In the genomic region with DNA sequence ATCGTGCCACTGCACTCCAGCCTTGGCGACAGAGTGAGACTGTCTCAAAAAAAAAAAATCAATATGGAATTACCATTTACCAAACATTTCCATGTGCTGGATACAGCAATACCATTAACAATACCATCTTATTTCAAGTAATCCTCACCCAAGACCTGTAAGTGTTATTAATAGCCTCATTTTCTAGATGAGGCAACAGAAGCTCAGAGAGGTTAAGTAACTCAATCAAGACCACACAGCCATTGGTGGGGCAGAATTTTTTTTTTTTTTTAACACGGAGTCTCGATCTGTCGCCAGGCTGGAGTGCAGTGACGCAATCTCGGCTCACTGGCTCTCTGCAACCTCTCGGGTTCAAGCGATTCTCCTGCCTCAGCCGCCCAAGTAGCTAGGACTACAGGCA, we compare ENCODE assay signal across 20 cellular contexts. TPM values are rescaled to one million over a fixed set of nuclear protein-coding genes. Genes with fewer than 3 reads are reported as not detected.
DNase-seq lines count a peak whose midpoint lies in the region; ATAC-seq and TF ChIP-seq lines count a peak whose summit lies in the region.
"Had no signal": no experiment of that assay in that cellular context is flagged by ENCODE, and none has a peak within 500 bp of the region (broad histone marks: within the 10 kb centered on the region; RNA-seq: fewer than 3 reads in every experiment).

No MANE protein-coding gene starts in this region.

- no peak overlapping the region for H2AFZ ChIP-seq in osteoblast (ENCODE audit: low read length)
- H2AFZ ChIP-seq: GM23248 had no signal

- peaks cover 5% of the 10 kb centered on the region for H4K20me1 ChIP-seq in osteoblast (ENCODE audit: insufficient read depth, low read length)

- TF ChIP-seq CTCF in HEK293 (tag by site-specific recombination; IDR thresholded peaks at IDR 0.05) (no peak), osteoblast (IDR thresholded peaks at IDR 0.05; ENCODE audit: extremely low read depth, low read depth, low read length) (no peak)

- intact Hi-C loops in Right ventricle myocardium superior (cut with DNase I): loop anchor here (5.0 to 10.0 kb wide), 2 partner anchors 102 to 235 kb away; no protein-coding TSS in a partner anchor
- intact Hi-C loops in right cardiac atrium (cut with DNase I): loop anchor here in 2 of 4 donors (5.0 kb wide), 1 partner anchor 240 kb away; no protein-coding TSS in a partner anchor

- no peaks in the 10 kb centered on the region for H3K36me3 ChIP-seq in HEK293 (ENCODE audit: control insufficient read depth in 2 of 2, insufficient read depth in 1 of 2, low read length in 2 of 2)
- no peaks in the 10 kb centered on the region for H3K36me3 ChIP-seq in osteoblast (ENCODE audit: insufficient read depth, low read length)

- ATAC-seq in Right ventricle myocardium superior (ENCODE audit: poor library complexity) (no peak), right cardiac atrium (no peak)
- ATAC-seq: CD8-positive, alpha-beta T cell; HCT116 had no signal

- H3K27me3 ChIP-seq in right cardiac atrium (ENCODE audit: control insufficient read depth, insufficient read depth) (no peaks in the 10 kb centered on the region), osteoblast (ENCODE audit: insufficient read depth, low read length) (peaks cover 38% of the 10 kb centered on the region)

- H3K4me1 ChIP-seq in right cardiac atrium (ENCODE audit: control insufficient read depth, insufficient read depth, low read length) (peaks cover 3% of the 10 kb centered on the region), HEK293 (ENCODE audit: control insufficient read depth, insufficient read depth, low read length) (no peaks in the 10 kb centered on the region), osteoblast (ENCODE audit: insufficient read depth, low read length) (peaks cover 6% of the 10 kb centered on the region)

- DNase-seq in Right ventricle myocardium superior: peak; percentile 26
- no peak for DNase-seq in right cardiac atrium
- DNase-seq in MV-4-11 (lab: John Stamatoyannopoulos, UW): peak; percentile 33
- DNase-seq in osteoblast (ENCODE audit: insufficient read length, low spot score, missing footprints): peak; percentile 30
- DNase-seq in activated CD4-positive, alpha-beta T cell treated with anti-CD3 and anti-CD28 coated beads for 1 hour: no peak
- no peak for DNase-seq in SHP77 treated with DMSO at 0.1 percent for 48 hours (lab: John Stamatoyannopoulos, UW)
- DNase-seq: 8988T; C1 segment of cervical spinal cord; Caco-2; CD8-positive, alpha-beta T cell; DMS153; DND-41; GM23248; H9; HFFc6 had no signal

- no peak overlapping the region for H3K4me2 ChIP-seq in osteoblast (ENCODE audit: insufficient read depth, low read length)

- H3K27ac ChIP-seq in right cardiac atrium (ENCODE audit: low read length) (no peak overlapping the region), HEK293 (ENCODE audit: extremely low read depth, low read depth, low read length) (no peak overlapping the region), osteoblast (ENCODE audit: low read depth, low read length) (no peak overlapping the region)
- H3K27ac ChIP-seq: GM23248 had no signal

- POLR2A ChIA-PET in HEK293 (lab: Yijun Ruan, JAX): interaction anchor here (0.7 kb wide), 1 partner anchor 47 kb away, joined by 4 read pairs; no protein-coding TSS in a partner anchor

- H3K4me3 ChIP-seq in right cardiac atrium (ENCODE audit: low read length): no peak overlapping the region
- H3K4me3 ChIP-seq in HEK293 (ENCODE audit: low read depth, low read length): no peak overlapping the region
- no peak overlapping the region for H3K4me3 ChIP-seq in osteoblast (ENCODE audit: insufficient read depth, low read length)
- H3K4me3 ChIP-seq: GM23248 had no signal

- H3K9me3 ChIP-seq in right cardiac atrium (ENCODE audit: control insufficient read depth, low read length) (no peaks in the 10 kb centered on the region), HEK293 (ENCODE audit: control insufficient read depth, insufficient read depth, low read depth, low read length) (no peaks in the 10 kb centered on the region), osteoblast (ENCODE audit: low read depth, low read length) (no peaks in the 10 kb centered on the region)
- H3K9me3 ChIP-seq: Caco-2 had no signal

- WGBS in right cardiac atrium: 80% methylated on average over 10 of the region's 10 CpGs

- H3K79me2 ChIP-seq in osteoblast (ENCODE audit: insufficient read depth, low read length): no peaks in the 10 kb centered on the region

- CTCF ChIA-PET in HEK293 (lab: Yijun Ruan, JAX): interaction anchor here (0.6 to 6.8 kb wide), 12 partner anchors 9 to 624 kb away, joined by 3 to 49 read pairs (median 4); no protein-coding TSS in a partner anchor

TF ChIP-seq in HEK293, 187 proteins besides CTCF, POLR2A, EP300 and RAD21:
- TF ChIP-seq, protein P1, sequence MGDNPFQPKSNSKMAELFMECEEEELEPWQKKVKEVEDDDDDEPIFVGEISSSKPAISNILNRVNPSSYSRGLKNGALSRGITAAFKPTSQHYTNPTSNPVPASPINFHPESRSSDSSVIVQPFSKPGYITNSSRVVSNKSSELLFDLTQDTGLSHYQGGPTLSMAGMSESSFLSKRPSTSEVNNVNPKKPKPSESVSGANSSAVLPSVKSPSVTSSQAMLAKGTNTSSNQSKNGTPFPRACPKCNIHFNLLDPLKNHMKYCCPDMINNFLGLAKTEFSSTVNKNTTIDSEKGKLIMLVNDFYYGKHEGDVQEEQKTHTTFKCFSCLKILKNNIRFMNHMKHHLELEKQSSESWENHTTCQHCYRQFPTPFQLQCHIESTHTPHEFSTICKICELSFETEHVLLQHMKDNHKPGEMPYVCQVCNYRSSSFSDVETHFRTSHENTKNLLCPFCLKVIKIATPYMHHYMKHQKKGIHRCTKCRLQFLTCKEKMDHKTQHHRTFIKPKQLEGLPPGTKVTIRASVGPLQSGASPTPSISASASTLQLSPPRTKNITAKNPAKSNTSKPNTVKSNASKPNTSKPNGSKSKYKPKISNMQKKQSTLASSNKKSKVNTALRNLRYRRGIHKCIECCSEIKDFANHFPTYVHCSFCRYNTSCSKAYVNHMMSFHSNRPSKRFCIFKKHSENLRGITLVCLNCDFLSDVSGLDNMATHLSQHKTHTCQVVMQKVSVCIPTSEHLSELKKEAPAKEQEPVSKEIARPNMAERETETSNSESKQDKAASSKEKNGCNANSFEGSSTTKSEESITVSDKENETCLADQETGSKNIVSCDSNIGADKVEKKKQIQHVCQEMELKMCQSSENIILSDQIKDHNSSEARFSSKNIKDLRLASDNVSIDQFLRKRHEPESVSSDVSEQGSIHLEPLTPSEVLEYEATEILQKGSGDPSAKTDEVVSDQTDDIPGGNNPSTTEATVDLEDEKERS (tag by site-specific recombination; IDR thresholded peaks at IDR 0.05): no peak
- TF ChIP-seq ZNF768 (tag by site-specific recombination; IDR thresholded peaks at IDR 0.05) (peak; percentile 93), ZNF157 (tag by site-specific recombination; IDR thresholded peaks at IDR 0.05) (no peak), ZNF354C (tag by site-specific recombination; IDR thresholded peaks at IDR 0.05; ENCODE audit: borderline replicate concordance, low read depth) (no peak), SP3 (tag by site-specific recombination; IDR thresholded peaks at IDR 0.05) (no peak)

RNA-seq across cellular contexts. Expression of a gene that starts 3.6 kb away (rescaled TPM):
- total RNA-seq in Right ventricle myocardium superior: 0.59 TPM
- total RNA-seq in right cardiac atrium: 1 to 10 TPM in 1 of 4 donors, under 1 TPM in 3; 0.20 to 2.2 (median 0.35) TPM
- polyA plus RNA-seq in right cardiac atrium: 1.2 TPM
- 5.1 and 5.3 TPM in 2 replicates for total RNA-seq in osteoblast
- total RNA-seq: Caco-2; CD8-positive, alpha-beta T cell had no signal

RNA-seq across cellular contexts. Expression of a gene that starts 46.1 kb away (rescaled TPM):
- not detected for total RNA-seq in Right ventricle myocardium superior
- total RNA-seq in right cardiac atrium: not detected
- polyA plus RNA-seq in right cardiac atrium: 0.05 TPM
- total RNA-seq in osteoblast: not detected in 2 replicates
- total RNA-seq: A673; Caco-2; CD8-positive, alpha-beta T cell; GM23248; H4; H9; HFFc6 had no signal
- polyA plus RNA-seq: BJ had no signal

Comparison
In these comparisons a context has a peak if more than half of its experiments do, and no peak if none do; other contexts are left out.
1. DNase-seq: peak in Right ventricle myocardium superior (single experiment), MV-4-11 (single experiment) and osteoblast (single experiment); none in right cardiac atrium (0 of 3), activated CD4-positive, alpha-beta T cell treated with anti-CD3 and anti-CD28 coated beads for 1 hour (single experiment) and SHP77 treated with DMSO at 0.1 percent for 48 hours (single experiment).